26 cellular contexts compared by ENCODE assay signal in the genomic region with DNA sequence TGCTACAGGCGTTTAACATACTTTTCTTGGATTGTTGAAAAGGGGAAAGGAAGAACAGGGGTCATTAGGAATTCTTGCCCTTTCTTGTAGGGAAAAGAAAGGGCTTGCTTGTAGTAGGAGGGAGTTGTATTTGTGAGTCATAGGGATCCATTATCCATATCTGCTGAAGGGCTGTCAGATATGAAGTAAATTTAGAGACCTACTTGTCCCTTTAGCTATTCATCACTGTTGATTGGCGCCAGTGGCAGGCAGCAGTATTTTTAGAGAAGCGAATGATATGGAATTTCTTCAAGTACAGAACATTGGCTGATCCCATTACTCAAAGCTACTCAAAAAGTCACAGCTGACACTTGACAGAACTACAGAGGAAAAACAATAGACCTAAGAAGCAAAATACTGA.
A peak's percentile ranks its signal among the peaks of the same experiment; 100 is the strongest.
DNase-seq lines count a peak whose midpoint lies in the region; ATAC-seq, FAIRE-seq and TF ChIP-seq lines count a peak whose summit lies in the region.
"Had no signal": no experiment of that assay in that cellular context is flagged by ENCODE, and none has a peak within 500 bp of the region (broad histone marks: within the 10 kb centered on the region; RNA-seq: fewer than 3 reads in every experiment).

No MANE protein-coding gene starts in this region.

- POLR2A ChIA-PET in K562 (lab: Yijun Ruan, JAX), result no interaction called here

- no peak for FAIRE-seq in K562 (lab: Jason Lieb, UNC)
- FAIRE-seq: A204.1, H54 had no signal

- no peaks in the 10 kb centered on the region for H3K4me1 ChIP-seq in K562 (replicated peaks in 1 of 2; ENCODE audit: control insufficient read depth in 2 of 2, insufficient read depth in 2 of 2, low read length in 2 of 2)
- peaks cover 0 to 80% (median 40%) of the 10 kb centered on the region in 9 donors for H3K4me1 ChIP-seq in heart right ventricle
- H3K4me1 ChIP-seq in breast epithelium, result no peaks in the 10 kb centered on the region
- H3K4me1 ChIP-seq: Caco-2 had no signal

- H3K9me1 ChIP-seq in K562 (ENCODE audit: control insufficient read depth, insufficient read depth, low read length), result no peaks in the 10 kb centered on the region

- no peaks in the 10 kb centered on the region for H3K9me3 Mint-ChIP-seq in immature natural killer cell
- H3K9me3 Mint-ChIP-seq: CD4-positive, alpha-beta memory T cell had no signal

- WGBS in K562 (ENCODE audit: insufficient coverage, low coverage, missing lambda C conversion rate), result 9% methylated on average over 3 of the region's 3 CpGs
- WGBS in heart right ventricle, 2 donors, result 35 to 57% methylated on average over 3 of the region's 3 CpGs

- no peak for TF ChIP-seq CTCF in K562 (IDR thresholded peaks at IDR 0.05 in 2 of 3, conservative IDR thresholded peaks at IDR 0.05 in 1 of 3; ENCODE audit: insufficient read depth in 2 of 3, low read depth in 1 of 3, low read length in 3 of 3)
- no peak for TF ChIP-seq CTCF in heart right ventricle (IDR thresholded peaks at IDR 0.05)
- TF ChIP-seq CTCF in breast epithelium (IDR thresholded peaks at IDR 0.05), result no peak

- intact Hi-C loops in K562 (cut with micrococcal nuclease), result no loop called here
- intact Hi-C loops in heart right ventricle (cut with DNase I), result loop anchor here in 2 of 10 donors (5.0 to 10.0 kb wide), 2 partner anchors 52 to 149 kb away; no protein-coding TSS in a partner anchor
- intact Hi-C loops in breast epithelium (cut with DNase I; ENCODE audit: low total_unique reads), result no loop called here

- no peaks in the 10 kb centered on the region for H3K79me2 ChIP-seq in K562 (ENCODE audit: control insufficient read depth, insufficient read depth, low read length)

- DNase-seq in COLO829 (ENCODE audit: low spot score), result peak; percentile 74
- DNase-seq in K562 (ENCODE audit: extremely low read depth in 1 of 4, low spot score in 3 of 4), result peak in 2 of 4 experiments; percentile 18 to 19
- DNase-seq in heart right ventricle, result no peak
- peak; percentile 14 for DNase-seq in myocyte (ENCODE audit: low read depth)
- DNase-seq in breast epithelium (ENCODE audit: low spot score in 2 of 2), result no peak
- no peak for DNase-seq in immature natural killer cell
- DNase-seq in NCI-H146 treated with DMSO at 0.1 percent for 48 hours (lab: John Stamatoyannopoulos, UW; ENCODE audit: unreplicated experiment), result no peak
- DNase-seq: Caco-2; CD4-positive, alpha-beta memory T cell; DMS79 treated with DMSO at 0.1 percent for 48 hours; GF-D8; Karpas-422; NCI-H1092; NCI-H1417 treated with DMSO at 0.1 percent for 48 hours; NCI-H187; NCI-H2081 treated with DMSO at 0.1 percent for 48 hours; NCI-H446 treated with DMSO at 0.1 percent for 48 hours; NCI-H526; NCI-H82; NK-92 treated with Interleukin-12 subunit alpha and Interleukin-12 subunit beta, amount 100 ng/mL, for 24 hours; PC-9; SHP77 had no signal

- peaks cover 2 to 13% of the 10 kb centered on the region in 2 donors for H3K4me1 Mint-ChIP-seq in immature natural killer cell

- H3K36me3 ChIP-seq in K562 (ENCODE audit: control insufficient read depth, insufficient read depth, low read length) (no peaks in the 10 kb centered on the region), heart right ventricle (no peaks in the 10 kb centered on the region), breast epithelium (no peaks in the 10 kb centered on the region)
- H3K36me3 ChIP-seq: BLaER1 treated with 17β-estradiol and CSF1 and Interleukin-3, amounts not matched to agents 10 nM and 100 nM had no signal

- no peak overlapping the region for H3K4me2 ChIP-seq in K562 (ENCODE audit: insufficient read depth, low read length)
- H3K4me2 ChIP-seq: BLaER1 treated with 17β-estradiol and CSF1 and Interleukin-3, amounts not matched to agents 10 nM and 100 nM; PC-9 had no signal

- CTCF ChIA-PET in K562 (lab: Yijun Ruan, JAX; ENCODE audit: low intra/inter-chr PET ratio), result no interaction called here

- BruUV-seq in K562 (replicated peaks; lab: Mats Ljungman, UMichigan), result no TSS peak

- TF ChIP-seq EP300 in K562 (IDR thresholded peaks at IDR 0.05; ENCODE audit: low read length), result peak; percentile 67

- in situ Hi-C loops in K562 (cut with MboI), result no loop called here

- H3K4me3 ChIP-seq in K562, result no peak overlapping the region
- no peak overlapping the region for H3K4me3 ChIP-seq in heart right ventricle
- H3K4me3 ChIP-seq in breast epithelium, result no peak overlapping the region
- H3K4me3 ChIP-seq: BLaER1 treated with 17β-estradiol and CSF1 and Interleukin-3, amounts not matched to agents 10 nM and 100 nM; PC-9 had no signal

- H4K20me1 ChIP-seq in K562 (replicated peaks; ENCODE audit: control insufficient read depth, insufficient read depth, low read length), result no peaks in the 10 kb centered on the region
- H4K20me1 ChIP-seq: BLaER1 treated with 17β-estradiol and CSF1 and Interleukin-3, amounts not matched to agents 10 nM and 100 nM had no signal

- H3K4me3 Mint-ChIP-seq in immature natural killer cell, result no peak overlapping the region
- H3K4me3 Mint-ChIP-seq: CD4-positive, alpha-beta memory T cell had no signal

- no peaks in the 10 kb centered on the region for H3K27me3 Mint-ChIP-seq in immature natural killer cell (ENCODE audit: low read depth in 3 of 3)
- H3K27me3 Mint-ChIP-seq: CD4-positive, alpha-beta memory T cell had no signal

- no peak overlapping the region for H3K9ac ChIP-seq in K562 (ENCODE audit: insufficient read depth in 1 of 2, low read depth in 2 of 2, low read length in 2 of 2)
- H3K9ac ChIP-seq: BLaER1 treated with 17β-estradiol and CSF1 and Interleukin-3, amounts not matched to agents 10 nM and 100 nM had no signal

- H3K27ac ChIP-seq in K562 (ENCODE audit: extremely low read depth, low read depth, low read length) (no peak overlapping the region), heart right ventricle (peak overlapping the region; percentile 10 to 76 (median 69)), breast epithelium (no peak overlapping the region)
- H3K27ac ChIP-seq: BLaER1 treated with 17β-estradiol and CSF1 and Interleukin-3, amounts not matched to agents 10 nM and 100 nM; PC-9 had no signal

- H3K9me3 ChIP-seq in K562 (replicated peaks; ENCODE audit: control insufficient read depth, insufficient read depth, low read depth, low read length) (no peaks in the 10 kb centered on the region), heart right ventricle (no peaks in the 10 kb centered on the region), breast epithelium (no peaks in the 10 kb centered on the region)
- H3K9me3 ChIP-seq: Caco-2 had no signal

- no peak for TF ChIP-seq POLR2A in K562 (conservative IDR thresholded peaks at IDR 0.05)
- TF ChIP-seq POLR2A in breast epithelium (IDR thresholded peaks at IDR 0.05), result no peak

- no peaks in the 10 kb centered on the region for H3K36me3 Mint-ChIP-seq in immature natural killer cell
- H3K36me3 Mint-ChIP-seq: CD4-positive, alpha-beta memory T cell had no signal

- TF ChIP-seq RAD21 in K562 (CRISPR knock-in tag; conservative IDR thresholded peaks at IDR 0.05 in 1 of 2, IDR thresholded peaks at IDR 0.05 in 1 of 2), result no peak

- H2AFZ ChIP-seq in K562 (ENCODE audit: low read depth, low read length), result no peak overlapping the region
- H2AFZ ChIP-seq: PC-9 had no signal

- H3K27ac Mint-ChIP-seq in immature natural killer cell, result no peak overlapping the region

- ATAC-seq in K562 (no peak), heart right ventricle (peak in 6 of 8 donors; percentile 45 to 83 (median 76)), HG03342 (IDR thresholded peaks at IDR 0.05; ENCODE audit: unreplicated experiment) (no peak)

- H3K27me3 ChIP-seq in K562 (ENCODE audit: control insufficient read depth in 2 of 2, insufficient read depth in 2 of 2, low read length in 2 of 2), result peaks cover 0 to 5% of the 10 kb centered on the region in 2 experiments; a peak in 2 of 5 replicates
- H3K27me3 ChIP-seq in heart right ventricle, result no peaks in the 10 kb centered on the region
- no peaks in the 10 kb centered on the region for H3K27me3 ChIP-seq in breast epithelium
- H3K27me3 ChIP-seq: BLaER1 treated with 17β-estradiol and CSF1 and Interleukin-3, amounts not matched to agents 10 nM and 100 nM had no signal

TF ChIP-seq in K562, 482 proteins besides CTCF, POLR2A, EP300 and RAD21 (continues in another document):
- TF ChIP-seq ARID1B (IDR thresholded peaks at IDR 0.05) (peak; percentile 58), ZNF830 (CRISPR knock-in tag; IDR thresholded peaks at IDR 0.05) (no peak), SMARCA4 (IDR thresholded peaks at IDR 0.05) (peak; percentile 17; the same call in 1 of the 2 replicates), MEF2D (tag; conservative IDR thresholded peaks at IDR 0.05; ENCODE audit: low read depth) (0 out of 2 replicates have a peak, but pooled peaks have one; percentile 28)
- TF ChIP-seq, protein P1, sequence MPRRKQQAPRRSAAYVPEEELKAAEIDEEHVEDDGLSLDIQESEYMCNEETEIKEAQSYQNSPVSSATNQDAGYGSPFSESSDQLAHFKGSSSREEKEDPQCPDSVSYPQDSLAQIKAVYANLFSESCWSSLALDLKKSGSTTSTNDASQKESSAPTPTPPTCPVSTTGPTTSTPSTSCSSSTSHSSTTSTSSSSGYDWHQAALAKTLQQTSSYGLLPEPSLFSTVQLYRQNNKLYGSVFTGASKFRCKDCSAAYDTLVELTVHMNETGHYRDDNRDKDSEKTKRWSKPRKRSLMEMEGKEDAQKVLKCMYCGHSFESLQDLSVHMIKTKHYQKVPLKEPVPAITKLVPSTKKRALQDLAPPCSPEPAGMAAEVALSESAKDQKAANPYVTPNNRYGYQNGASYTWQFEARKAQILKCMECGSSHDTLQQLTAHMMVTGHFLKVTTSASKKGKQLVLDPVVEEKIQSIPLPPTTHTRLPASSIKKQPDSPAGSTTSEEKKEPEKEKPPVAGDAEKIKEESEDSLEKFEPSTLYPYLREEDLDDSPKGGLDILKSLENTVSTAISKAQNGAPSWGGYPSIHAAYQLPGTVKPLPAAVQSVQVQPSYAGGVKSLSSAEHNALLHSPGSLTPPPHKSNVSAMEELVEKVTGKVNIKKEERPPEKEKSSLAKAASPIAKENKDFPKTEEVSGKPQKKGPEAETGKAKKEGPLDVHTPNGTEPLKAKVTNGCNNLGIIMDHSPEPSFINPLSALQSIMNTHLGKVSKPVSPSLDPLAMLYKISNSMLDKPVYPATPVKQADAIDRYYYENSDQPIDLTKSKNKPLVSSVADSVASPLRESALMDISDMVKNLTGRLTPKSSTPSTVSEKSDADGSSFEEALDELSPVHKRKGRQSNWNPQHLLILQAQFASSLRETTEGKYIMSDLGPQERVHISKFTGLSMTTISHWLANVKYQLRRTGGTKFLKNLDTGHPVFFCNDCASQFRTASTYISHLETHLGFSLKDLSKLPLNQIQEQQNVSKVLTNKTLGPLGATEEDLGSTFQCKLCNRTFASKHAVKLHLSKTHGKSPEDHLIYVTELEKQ (CRISPR knock-in tag; IDR thresholded peaks at IDR 0.05), result peak; percentile 87

Comparison
In these comparisons a context has a peak if more than half of its experiments do, and no peak if none do; other contexts are left out.
1. DNase-seq: peak in COLO829 (single experiment) and myocyte (single experiment); none in heart right ventricle (0 of 2), breast epithelium (0 of 2), immature natural killer cell (0 of 3) and NCI-H146 treated with DMSO at 0.1 percent for 48 hours (single experiment).
2. ATAC-seq: peak in heart right ventricle (6 of 8); none in K562 (single experiment) and HG03342 (single experiment).
3. H3K27ac ChIP-seq: peak in heart right ventricle (10 of 10); none in K562 (single experiment) and breast epithelium (0 of 2).